In the genomic region with DNA sequence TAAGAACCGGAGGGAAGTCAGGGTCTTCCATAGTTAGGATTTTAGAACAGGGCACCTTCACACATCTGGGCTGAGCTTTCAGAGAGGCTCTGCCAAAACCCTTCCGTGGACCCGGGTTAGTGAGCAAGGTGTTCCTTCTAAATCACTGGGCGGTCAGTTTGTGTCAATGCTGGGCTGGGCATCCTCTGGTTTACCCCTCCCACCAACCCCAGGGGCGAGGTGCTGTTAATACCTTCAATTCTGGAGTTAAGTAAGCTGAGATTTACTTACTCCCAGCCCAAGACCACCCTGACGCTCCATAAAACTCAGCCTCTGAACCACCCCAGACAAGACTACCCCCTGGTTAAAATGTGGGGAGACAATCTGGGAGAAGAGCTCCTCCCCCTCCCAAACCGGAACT, we compare ENCODE assay signal across 1 cellular context.
TF ChIP-seq lines count a peak whose summit lies in the region.

No MANE protein-coding gene starts in this region.

TF ChIP-seq in H1, 55 proteins besides CTCF, POLR2A, EP300 and RAD21:
- no peak for TF ChIP-seq ASH2L (IDR thresholded peaks at IDR 0.05; ENCODE audit: low read length)
- TF ChIP-seq TAF7 (optimal IDR thresholded peaks at IDR 0.05; ENCODE audit: borderline replicate concordance, low read depth, low read length): no peak
